33 cellular contexts compared by ENCODE assay signal in the genomic region with DNA sequence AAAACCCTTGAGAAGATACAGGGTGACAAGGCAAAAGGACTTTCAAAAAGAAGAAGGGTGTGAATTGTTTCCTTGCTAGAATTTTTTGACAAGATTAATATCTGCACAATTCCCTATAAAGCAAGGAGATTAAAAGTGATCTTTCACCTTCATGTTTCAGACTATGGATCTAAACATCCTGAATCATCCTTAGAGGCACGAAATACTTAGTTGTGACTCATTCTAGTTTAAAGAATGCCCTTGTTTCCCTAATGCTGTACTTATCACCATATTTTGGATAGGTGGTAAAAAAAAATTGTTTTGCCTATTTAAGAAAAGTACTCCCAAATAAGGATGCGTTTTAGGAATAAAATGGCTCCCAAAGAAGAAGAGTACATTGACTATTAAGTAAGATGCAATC.
"Had no signal": no experiment of that assay in that cellular context is flagged by ENCODE, and none has a peak within 500 bp of the region (broad histone marks: within the 10 kb centered on the region; RNA-seq: fewer than 3 reads in every experiment).

No MANE protein-coding gene starts in this region.

- H3K4me1 ChIP-seq: ascending aorta, esophagus muscularis mucosa, gastrocnemius medialis, left ventricle myocardium inferior, neural progenitor cell, parathyroid adenoma, psoas muscle, sigmoid colon, uterus had no signal

- H3K4me3 ChIP-seq: ascending aorta, esophagus muscularis mucosa, gastrocnemius medialis, hepatocyte, left ventricle myocardium inferior, lung, neural progenitor cell, psoas muscle, sigmoid colon, uterus had no signal

- ATAC-seq: activated CD4-positive, CD25-positive, alpha-beta regulatory T cell treated with anti-CD3 and anti-CD28 coated beads, Interleukin-2, amount 50 U/mL, for 24 hours; gastrocnemius medialis; natural killer cell; psoas muscle; stimulated activated effector memory CD8-positive, alpha-beta T cell treated with anti-CD3 and anti-CD28 coated beads, Interleukin-12 subunit alpha, Interleukin-12 subunit beta, amount 100 ng/mL, for 72 hours had no signal

- H3K9me3 ChIP-seq: ascending aorta, esophagus muscularis mucosa, gastrocnemius medialis, psoas muscle, sigmoid colon, uterus had no signal

- H3K27me3 ChIP-seq: ascending aorta, brain microvascular endothelial cell, esophagus muscularis mucosa, gastrocnemius medialis, hepatocyte, neural progenitor cell, sigmoid colon, uterus had no signal

- H3K9me3 Mint-ChIP-seq: activated CD4-positive, alpha-beta memory T cell treated with anti-CD3 and anti-CD28 coated beads for 36 hours; activated naive CD8-positive, alpha-beta T cell treated with anti-CD3 and anti-CD28 coated beads, Interleukin-2, amount 10 ng/mL, durations not matched to agents 7 days and 5 days; endodermal cell; neural progenitor cell; type B pancreatic cell had no signal

- H3K27me3 Mint-ChIP-seq: activated CD4-positive, alpha-beta memory T cell treated with anti-CD3 and anti-CD28 coated beads for 36 hours; activated naive CD4-positive, alpha-beta T cell treated with anti-CD3 and anti-CD28 coated beads, Interleukin-2, amount 10 ng/mL, durations not matched to agents 7 days and 5 days; activated naive CD8-positive, alpha-beta T cell treated with anti-CD3 and anti-CD28 coated beads, Interleukin-2, amount 10 ng/mL, durations not matched to agents 7 days and 5 days; activated T-cell treated with anti-CD3 and anti-CD28 coated beads, Interleukin-2, amount 50 U/mL, for 24 hours; dendritic cell treated with granulocyte-macrophage colony-stimulating factor and Interleukin-4, amounts not matched to agents 40 ng/mL and 50 ng/mL, for 4 days; stimulated activated naive CD8-positive, alpha-beta T cell treated with anti-CD3 and anti-CD28 coated beads, Interleukin-15, Interleukin-2, amounts not matched to agents 100 ng/mL and 50 ng/mL, for 24 hours; type B pancreatic cell had no signal

- H3K4me3 Mint-ChIP-seq: activated CD4-positive, alpha-beta memory T cell treated with anti-CD3 and anti-CD28 coated beads for 36 hours; activated naive CD4-positive, alpha-beta T cell treated with anti-CD3 and anti-CD28 coated beads, Interleukin-2, amount 10 ng/mL, durations not matched to agents 7 days and 5 days; activated naive CD8-positive, alpha-beta T cell treated with anti-CD3 and anti-CD28 coated beads, Interleukin-2, amount 10 ng/mL, durations not matched to agents 7 days and 5 days; activated T-cell treated with anti-CD3 and anti-CD28 coated beads, Interleukin-2, amount 50 U/mL, for 24 hours; dendritic cell treated with granulocyte-macrophage colony-stimulating factor and Interleukin-4, amounts not matched to agents 40 ng/mL and 50 ng/mL, for 4 days; endodermal cell; natural killer cell; neural progenitor cell; stimulated activated effector memory CD8-positive, alpha-beta T cell treated with anti-CD3 and anti-CD28 coated beads, Interleukin-12 subunit alpha, Interleukin-12 subunit beta, amount 100 ng/mL, for 72 hours; stimulated activated naive CD8-positive, alpha-beta T cell treated with anti-CD3 and anti-CD28 coated beads, Interleukin-15, Interleukin-2, amounts not matched to agents 100 ng/mL and 50 ng/mL, for 24 hours; type B pancreatic cell had no signal

- H3K36me3 ChIP-seq: ascending aorta, brain microvascular endothelial cell, esophagus muscularis mucosa, gastrocnemius medialis, left ventricle myocardium inferior, neural progenitor cell, sigmoid colon, uterus, WERI-Rb-1 had no signal

- H3K36me3 Mint-ChIP-seq: activated CD4-positive, alpha-beta memory T cell treated with anti-CD3 and anti-CD28 coated beads for 36 hours; activated naive CD4-positive, alpha-beta T cell treated with anti-CD3 and anti-CD28 coated beads, Interleukin-2, amount 10 ng/mL, durations not matched to agents 7 days and 5 days; activated naive CD8-positive, alpha-beta T cell treated with anti-CD3 and anti-CD28 coated beads, Interleukin-2, amount 10 ng/mL, durations not matched to agents 7 days and 5 days; natural killer cell; neural progenitor cell; stimulated activated effector memory CD8-positive, alpha-beta T cell treated with anti-CD3 and anti-CD28 coated beads, Interleukin-12 subunit alpha, Interleukin-12 subunit beta, amount 100 ng/mL, for 72 hours; type B pancreatic cell had no signal

- H3K4me1 Mint-ChIP-seq: activated naive CD4-positive, alpha-beta T cell treated with anti-CD3 and anti-CD28 coated beads, Interleukin-2, amount 10 ng/mL, durations not matched to agents 7 days and 5 days; activated naive CD8-positive, alpha-beta T cell treated with anti-CD3 and anti-CD28 coated beads, Interleukin-2, amount 10 ng/mL, durations not matched to agents 7 days and 5 days; endodermal cell; natural killer cell; neural progenitor cell; stimulated activated effector memory CD8-positive, alpha-beta T cell treated with anti-CD3 and anti-CD28 coated beads, Interleukin-12 subunit alpha, Interleukin-12 subunit beta, amount 100 ng/mL, for 72 hours had no signal

- H3K27ac Mint-ChIP-seq: activated CD4-positive, alpha-beta memory T cell treated with anti-CD3 and anti-CD28 coated beads for 36 hours; activated naive CD4-positive, alpha-beta T cell treated with anti-CD3 and anti-CD28 coated beads, Interleukin-2, amount 10 ng/mL, durations not matched to agents 7 days and 5 days; activated naive CD8-positive, alpha-beta T cell treated with anti-CD3 and anti-CD28 coated beads, Interleukin-2, amount 10 ng/mL, durations not matched to agents 7 days and 5 days; activated T-cell treated with anti-CD3 and anti-CD28 coated beads, Interleukin-2, amount 50 U/mL, for 24 hours; dendritic cell treated with granulocyte-macrophage colony-stimulating factor and Interleukin-4, amounts not matched to agents 40 ng/mL and 50 ng/mL, for 4 days; endodermal cell; natural killer cell; neural progenitor cell; stimulated activated effector memory CD8-positive, alpha-beta T cell treated with anti-CD3 and anti-CD28 coated beads, Interleukin-12 subunit alpha, Interleukin-12 subunit beta, amount 100 ng/mL, for 72 hours; stimulated activated naive CD8-positive, alpha-beta T cell treated with anti-CD3 and anti-CD28 coated beads, Interleukin-15, Interleukin-2, amounts not matched to agents 100 ng/mL and 50 ng/mL, for 24 hours; type B pancreatic cell had no signal

- FAIRE-seq: small intestine, TTC549 had no signal

- DNase-seq: activated CD4-positive, alpha-beta memory T cell treated with anti-CD3 and anti-CD28 coated beads for 36 hours; activated CD4-positive, alpha-beta T cell treated with anti-CD3 and anti-CD28 coated beads for 48 hours; activated CD8-positive, alpha-beta memory T cell treated with anti-CD3 and anti-CD28 coated beads, Interleukin-2, amount 50 U/mL, for 4 hours; activated gamma-delta T cell; activated naive CD4-positive, alpha-beta T cell treated with anti-CD3 and anti-CD28 coated beads, Interleukin-2, amount 10 ng/mL, durations not matched to agents 7 days and 5 days; activated naive CD8-positive, alpha-beta T cell treated with anti-CD3 and anti-CD28 coated beads, Interleukin-2, amount 10 ng/mL, durations not matched to agents 7 days and 5 days; activated T-cell treated with anti-CD3 and anti-CD28 coated beads, Interleukin-2, amount 50 U/mL, for 24 hours; brain microvascular endothelial cell; endodermal cell; gastrocnemius medialis; glutamatergic neuron; left ventricle myocardium inferior; natural killer cell; occipital lobe; psoas muscle; sigmoid colon; small intestine; stimulated activated CD4-positive, alpha-beta T cell treated with anti-CD3 and anti-CD28 coated beads, Interleukin-4, amount 100 ng/mL, for 24 hours; T-helper 9 cell; uterus; WERI-Rb-1 had no signal
